Comparison of ENCODE assay signal across 8 cellular contexts in the genomic region with DNA sequence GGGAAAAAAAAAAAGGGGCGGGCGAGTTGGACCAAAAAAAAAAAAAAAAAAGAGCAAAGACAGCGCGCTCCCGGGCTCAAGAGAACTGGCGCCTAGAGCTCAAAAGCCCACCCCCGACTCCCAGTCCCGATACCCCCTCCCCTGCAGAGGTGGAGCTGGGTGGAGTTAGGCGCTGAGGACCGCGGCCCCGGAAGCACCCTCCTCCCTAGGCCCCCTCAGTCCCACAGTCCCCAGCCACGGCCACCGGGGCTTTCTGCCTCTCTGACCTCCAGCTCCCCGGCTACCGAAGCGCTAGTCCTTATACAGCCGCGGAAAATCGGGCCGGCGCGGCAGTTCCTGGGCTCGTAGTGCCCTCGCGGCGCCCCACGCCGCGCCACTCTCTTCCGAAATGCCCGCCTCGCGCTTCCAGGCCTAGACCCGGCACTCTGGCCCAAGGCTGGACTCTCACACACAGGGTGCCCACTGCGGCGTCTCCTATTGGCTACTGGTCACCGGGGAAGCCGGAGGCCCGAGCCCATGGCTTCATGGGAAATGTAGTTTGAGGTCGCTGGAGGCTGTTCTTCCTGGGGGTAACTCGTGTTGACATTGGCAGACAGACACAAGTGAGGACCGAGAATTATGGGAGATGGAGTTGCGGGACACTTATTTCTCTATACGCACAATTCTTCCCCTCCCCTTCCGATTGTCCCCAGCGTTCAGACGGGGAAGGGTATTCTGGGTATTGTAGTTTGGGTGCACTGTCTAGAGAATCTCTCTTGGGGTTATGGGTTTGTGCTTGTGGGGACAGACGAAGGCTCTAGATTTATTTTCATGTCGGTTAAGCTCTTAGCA. TPM values are rescaled to one million over a fixed set of nuclear protein-coding genes. Genes with fewer than 3 reads are reported as not detected.
DNase-seq lines count a peak whose midpoint lies in the region; ATAC-seq, FAIRE-seq and TF ChIP-seq lines count a peak whose summit lies in the region.

A gene with protein sequence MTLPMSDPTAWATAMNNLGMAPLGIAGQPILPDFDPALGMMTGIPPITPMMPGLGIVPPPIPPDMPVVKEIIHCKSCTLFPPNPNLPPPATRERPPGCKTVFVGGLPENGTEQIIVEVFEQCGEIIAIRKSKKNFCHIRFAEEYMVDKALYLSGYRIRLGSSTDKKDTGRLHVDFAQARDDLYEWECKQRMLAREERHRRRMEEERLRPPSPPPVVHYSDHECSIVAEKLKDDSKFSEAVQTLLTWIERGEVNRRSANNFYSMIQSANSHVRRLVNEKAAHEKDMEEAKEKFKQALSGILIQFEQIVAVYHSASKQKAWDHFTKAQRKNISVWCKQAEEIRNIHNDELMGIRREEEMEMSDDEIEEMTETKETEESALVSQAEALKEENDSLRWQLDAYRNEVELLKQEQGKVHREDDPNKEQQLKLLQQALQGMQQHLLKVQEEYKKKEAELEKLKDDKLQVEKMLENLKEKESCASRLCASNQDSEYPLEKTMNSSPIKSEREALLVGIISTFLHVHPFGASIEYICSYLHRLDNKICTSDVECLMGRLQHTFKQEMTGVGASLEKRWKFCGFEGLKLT (minus strand): TSS at position 427 of the 831 bp plus-strand sequence. CDS start 199,993 bp downstream, outside the sequence.

- no peaks in the 10 kb centered on the region for H3K9me1 ChIP-seq in keratinocyte (ENCODE audit: control insufficient read depth, extremely low read depth, insufficient read depth, low read length)

- DNase-seq in AG09319 (ENCODE audit: extremely low read depth, low read depth) = peak; percentile 87
- peak; percentile 96 for DNase-seq in NCI-H446 treated with DMSO at 0.1 percent for 48 hours (lab: John Stamatoyannopoulos, UW)
- peak; percentile 86 to 94 for DNase-seq in cerebellar nuclear complex (lab: John Stamatoyannopoulos, UW)
- DNase-seq in keratinocyte (ENCODE audit: low read depth, low spot score) = peak; percentile 66
- peak; percentile 85 for DNase-seq in stimulated activated CD4-positive, alpha-beta T cell treated with anti-CD3 and anti-CD28 coated beads, Interleukin-15, amount 100 ng/mL, for 24 hours

- peak; percentile 86 for FAIRE-seq in keratinocyte (lab: Jason Lieb, UNC)

- peak; percentile 99 for ATAC-seq in GM19035 (IDR thresholded peaks at IDR 0.05; ENCODE audit: unreplicated experiment)
- peak; percentile 97 for ATAC-seq in HG03354 (IDR thresholded peaks at IDR 0.05; ENCODE audit: poor library complexity, severe bottlenecking, unreplicated experiment)
- peak; percentile 96 to 97 for ATAC-seq in activated CD4-positive, CD25-positive, alpha-beta regulatory T cell treated with anti-CD3 and anti-CD28 coated beads, Interleukin-2, amount 50 U/mL, for 24 hours

- dilution Hi-C loops in keratinocyte (cut with MboI; ENCODE audit: extremely low pct_ligation_motif_present, low sequenced_read_pairs) = no loop called here

- no peaks in the 10 kb centered on the region for H4K20me1 ChIP-seq in keratinocyte (ENCODE audit: control insufficient read depth, extremely low read depth, insufficient read depth, low read length)

- H3K4me2 ChIP-seq in keratinocyte (ENCODE audit: control insufficient read depth, extremely low read depth, insufficient read depth, low read depth, low read length) = peak within 1 kb of the TSS; percentile 82

- H2AFZ ChIP-seq in keratinocyte (ENCODE audit: control insufficient read depth, low read length) = peak within 1 kb of the TSS; percentile 44

- no peaks in the 10 kb centered on the region for H3K9me3 ChIP-seq in keratinocyte (ENCODE audit: control insufficient read depth, low read depth, low read length)

- H3K4me3 ChIP-seq in keratinocyte (ENCODE audit: control insufficient read depth in 2 of 3, extremely low read depth in 1 of 3, insufficient read depth in 2 of 3, low read depth in 1 of 3, low read length in 3 of 3) = peak within 1 kb of the TSS; percentile 63 to 72 (median 70)

- H3K27me3 ChIP-seq in keratinocyte (ENCODE audit: control insufficient read depth, extremely low read depth, insufficient read depth, low read length) = no peaks in the 10 kb centered on the region

- no peaks in the 10 kb centered on the region for H3K4me1 ChIP-seq in keratinocyte (ENCODE audit: control insufficient read depth, extremely low read depth, insufficient read depth, low read length)

- no peaks in the 10 kb centered on the region for H3K36me3 ChIP-seq in keratinocyte (ENCODE audit: control insufficient read depth in 2 of 2, extremely low read depth in 1 of 2, insufficient read depth in 2 of 2, low read length in 2 of 2)

- H3K27ac ChIP-seq in keratinocyte (ENCODE audit: control insufficient read depth, insufficient read depth, low read length) = peak within 1 kb of the TSS; percentile 58

- H3K79me2 ChIP-seq in keratinocyte (ENCODE audit: control insufficient read depth, insufficient read depth, low read length) = no peaks in the 10 kb centered on the region

- peak within 1 kb of the TSS; percentile 78 for H3K9ac ChIP-seq in keratinocyte (ENCODE audit: control insufficient read depth, extremely low read depth, insufficient read depth, low read length)

- TF ChIP-seq CTCF in AG09319 (IDR thresholded peaks at IDR 0.05; ENCODE audit: low read depth, low read length) = no peak
- TF ChIP-seq CTCF in keratinocyte (optimal IDR thresholded peaks at IDR 0.05 in 1 of 3, IDR thresholded peaks at IDR 0.05 in 1 of 3, conservative IDR thresholded peaks at IDR 0.05 in 1 of 3; ENCODE audit: extremely low read depth in 1 of 3, insufficient read depth in 2 of 3, low read length in 3 of 3) = no peak

RNA-seq across cellular contexts. Expression of the gene that starts here (rescaled TPM):
- polyA plus RNA-seq in keratinocyte = 15.6 to 24.5 TPM (median 17.8 TPM) in 3 replicates
- polyA plus RNA-seq in keratinocyte (2011; ENCODE audit: low read depth) = 7.6 TPM
- polyA plus RNA-seq in keratinocyte (2011; cell fraction: cytosol; rRNA removed) = 12.7 and 24.9 TPM in 2 replicates
- 13.7 and 14.7 TPM in 2 replicates for polyA plus RNA-seq in keratinocyte (2011; cell fraction: nucleus; rRNA removed)
- polyA plus RNA-seq in keratinocyte (2012; ENCODE audit: low replicate concordance) = 6.7 and 11.7 TPM in 2 replicates
- polyA minus RNA-seq in keratinocyte = 10.5 to 18.3 TPM (median 17.0 TPM) in 3 replicates
- polyA minus RNA-seq in keratinocyte (2011; cell fraction: cytosol; rRNA and poly(A)+ RNA removed) = 10.0 TPM
- polyA minus RNA-seq in keratinocyte (2011; cell fraction: nucleus; rRNA and poly(A)+ RNA removed) = 6.1 and 15.3 TPM in 2 replicates

Comparison
In these comparisons a context has a peak if more than half of its experiments do, and no peak if none do; other contexts are left out.
1. Peak in every context shown above with its lines: DNase-seq, ATAC-seq, H3K4me3 ChIP-seq and H3K27ac ChIP-seq.